Comparison of ENCODE assay signal across 8 cellular contexts in genomic region chr3:106332884-106333283, GRCh38.
A peak's percentile ranks its signal among the peaks of the same experiment; 100 is the strongest.
DNase-seq lines count a peak whose midpoint lies in the region; TF ChIP-seq lines count a peak whose summit lies in the region.

No MANE protein-coding gene starts in this region.

- H3K27me3 Mint-ChIP-seq in T-helper 2 cell treated with Interferon-gamma antibody and Interleukin-4, amounts not matched to agents 5 μg/mL and 100 μg/mL, for 36 hours (ENCODE audit: low read depth): no peaks in the 10 kb centered on the region

- DNase-seq in T-helper 2 cell treated with Interferon-gamma antibody and Interleukin-4, amounts not matched to agents 5 μg/mL and 100 μg/mL, for 36 hours (ENCODE audit: low spot score): peak; percentile 81
- DNase-seq in mesendoderm: peak; percentile 73
- DNase-seq in hypothalamus (lab: John Stamatoyannopoulos, UW): no peak
- no peak for DNase-seq in esophagus muscularis mucosa (ENCODE audit: extremely low spot score)
- no peak for DNase-seq in NCI-H1694 (lab: John Stamatoyannopoulos, UW)
- no peak for DNase-seq in GM03348 (ENCODE audit: low spot score)

- no peaks in the 10 kb centered on the region for H3K9me3 ChIP-seq in HEK293 (ENCODE audit: control insufficient read depth, insufficient read depth, low read depth, low read length)
- no peaks in the 10 kb centered on the region for H3K9me3 ChIP-seq in esophagus muscularis mucosa

- no peak overlapping the region for H2BK5ac ChIP-seq in mesendoderm (ENCODE audit: low read length)

- peak; percentile 29 for TF ChIP-seq CTCF in GM12873 (IDR thresholded peaks at IDR 0.05; ENCODE audit: insufficient read depth, low read depth, low read length, missing control alignments)
- peak; percentile 9; the same call in 1 of the 2 replicates for TF ChIP-seq CTCF in HEK293 (tag by site-specific recombination; IDR thresholded peaks at IDR 0.05)
- TF ChIP-seq CTCF in esophagus muscularis mucosa (IDR thresholded peaks at IDR 0.05): no peak

- peaks cover 51% of the 10 kb centered on the region for H3K4me1 Mint-ChIP-seq in T-helper 2 cell treated with Interferon-gamma antibody and Interleukin-4, amounts not matched to agents 5 μg/mL and 100 μg/mL, for 36 hours (ENCODE audit: low read depth)

- POLR2A ChIA-PET in HEK293 (lab: Yijun Ruan, JAX): interaction anchor here (0.6 kb wide), 1 partner anchor 76 kb away, joined by 3 read pairs; no protein-coding TSS in a partner anchor

- H3K4me3 Mint-ChIP-seq in T-helper 2 cell treated with Interferon-gamma antibody and Interleukin-4, amounts not matched to agents 5 μg/mL and 100 μg/mL, for 36 hours: peak overlapping the region; percentile 14

- H3K27me3 ChIP-seq in mesendoderm (ENCODE audit: insufficient read depth, low read length, poor library complexity): no peaks in the 10 kb centered on the region
- no peaks in the 10 kb centered on the region for H3K27me3 ChIP-seq in esophagus muscularis mucosa

- no peak overlapping the region for H3K23ac ChIP-seq in mesendoderm (ENCODE audit: low read length)

- no peak overlapping the region for H3K9ac ChIP-seq in mesendoderm (ENCODE audit: low read length)

- no peak overlapping the region for H2BK15ac ChIP-seq in mesendoderm (replicated peaks; ENCODE audit: low read depth)

- no peak for TF ChIP-seq EP300 in esophagus muscularis mucosa (IDR thresholded peaks at IDR 0.05)

- no peak overlapping the region for H3K4me3 ChIP-seq in HEK293 (ENCODE audit: low read depth, low read length)
- no peak overlapping the region for H3K4me3 ChIP-seq in mesendoderm (ENCODE audit: low read length)
- no peak overlapping the region for H3K4me3 ChIP-seq in esophagus muscularis mucosa

- H3K4ac ChIP-seq in mesendoderm (ENCODE audit: low read depth, low read length): no peak overlapping the region

- H3K4me1 ChIP-seq in HEK293 (ENCODE audit: control insufficient read depth, insufficient read depth, low read length) (no peaks in the 10 kb centered on the region), mesendoderm (ENCODE audit: control insufficient read depth, low read depth, low read length) (no peaks in the 10 kb centered on the region), esophagus muscularis mucosa (peaks cover 0 to under 1% (median 0%) of the 10 kb centered on the region in 4 donors)

- no peak for TF ChIP-seq POLR2A in esophagus muscularis mucosa (IDR thresholded peaks at IDR 0.05; ENCODE audit: low read depth)

- H3K27ac ChIP-seq in HEK293 (ENCODE audit: extremely low read depth, low read depth, low read length): no peak overlapping the region
- no peak overlapping the region for H3K27ac ChIP-seq in mesendoderm (ENCODE audit: low read depth, low read length)
- no peak overlapping the region for H3K27ac ChIP-seq in esophagus muscularis mucosa (replicated peaks in 1 of 4)

- H2BK120ac ChIP-seq in mesendoderm (ENCODE audit: low read depth, low read length): no peak overlapping the region

- no peak overlapping the region for H3K18ac ChIP-seq in mesendoderm (ENCODE audit: low read length)

- no peak overlapping the region for H2AK5ac ChIP-seq in mesendoderm (ENCODE audit: low read length)

- H3K79me2 ChIP-seq in mesendoderm (ENCODE audit: control insufficient read depth, insufficient read depth, low read length): no peaks in the 10 kb centered on the region

- H3K4me2 ChIP-seq in mesendoderm (ENCODE audit: low read length): no peak overlapping the region

- no peak overlapping the region for H4K8ac ChIP-seq in mesendoderm (ENCODE audit: low read depth, low read length)

- H3K36me3 Mint-ChIP-seq in T-helper 2 cell treated with Interferon-gamma antibody and Interleukin-4, amounts not matched to agents 5 μg/mL and 100 μg/mL, for 36 hours (ENCODE audit: low read depth): peaks cover 6% of the 10 kb centered on the region

- no peak overlapping the region for H4K5ac ChIP-seq in mesendoderm (ENCODE audit: low read length)

- WGBS in mesendoderm (ENCODE audit: extremely low coverage, insufficient coverage, low lambda C conversion rate): no CpG with 5 or more reads among the region's 2 CpGs
- 93% methylated on average over 2 of the region's 2 CpGs for WGBS in esophagus muscularis mucosa

- peak overlapping the region; percentile 50 for H3K27ac Mint-ChIP-seq in T-helper 2 cell treated with Interferon-gamma antibody and Interleukin-4, amounts not matched to agents 5 μg/mL and 100 μg/mL, for 36 hours

- CTCF ChIA-PET in HEK293 (lab: Yijun Ruan, JAX): no interaction called here

- intact Hi-C loops in esophagus muscularis mucosa (cut with DNase I): no loop called here

- H3K9me3 Mint-ChIP-seq in T-helper 2 cell treated with Interferon-gamma antibody and Interleukin-4, amounts not matched to agents 5 μg/mL and 100 μg/mL, for 36 hours: peaks cover 5% of the 10 kb centered on the region

- no peaks in the 10 kb centered on the region for H3K79me1 ChIP-seq in mesendoderm (ENCODE audit: low read length)

- H3K56ac ChIP-seq in mesendoderm (ENCODE audit: low read length): no peak overlapping the region

- H3K36me3 ChIP-seq in HEK293 (ENCODE audit: control insufficient read depth in 2 of 2, insufficient read depth in 1 of 2, low read length in 2 of 2) (no peaks in the 10 kb centered on the region), mesendoderm (ENCODE audit: control insufficient read depth, insufficient read depth, low read length) (no peaks in the 10 kb centered on the region), esophagus muscularis mucosa (no peaks in the 10 kb centered on the region)

TF ChIP-seq in HEK293, 187 proteins besides CTCF, POLR2A, EP300 and RAD21:
- TF ChIP-seq ZNF155 (tag by site-specific recombination; IDR thresholded peaks at IDR 0.05): no peak
- TF ChIP-seq ZBTB48 (tag by site-specific recombination; IDR thresholded peaks at IDR 0.05): no peak
- TF ChIP-seq ZNF174 (tag by site-specific recombination; IDR thresholded peaks at IDR 0.05): no peak
- no peak for TF ChIP-seq ZNF335 (tag by site-specific recombination; conservative IDR thresholded peaks at IDR 0.05)
- TF ChIP-seq KLF9 (tag by site-specific recombination; IDR thresholded peaks at IDR 0.05; ENCODE audit: low read depth): no peak
- no peak for TF ChIP-seq ZNF830 (tag by site-specific recombination; IDR thresholded peaks at IDR 0.05; ENCODE audit: low read depth)
- TF ChIP-seq ZNF514 (tag by site-specific recombination; IDR thresholded peaks at IDR 0.05): no peak

Comparison
In these comparisons a context has a peak if more than half of its experiments do, and no peak if none do; other contexts are left out.
1. CTCF ChIP-seq: peak in GM12873 (single experiment) and HEK293 (single experiment); none in esophagus muscularis mucosa (0 of 3).
2. DNase-seq: peak in T-helper 2 cell treated with Interferon-gamma antibody and Interleukin-4, amounts not matched to agents 5 μg/mL and 100 μg/mL, for 36 hours (single experiment) and mesendoderm (single experiment); none in hypothalamus (0 of 51), esophagus muscularis mucosa (single experiment), NCI-H1694 (single experiment) and GM03348 (single experiment).